Comparison of ENCODE assay signal across 21 cellular contexts in the genomic region with DNA sequence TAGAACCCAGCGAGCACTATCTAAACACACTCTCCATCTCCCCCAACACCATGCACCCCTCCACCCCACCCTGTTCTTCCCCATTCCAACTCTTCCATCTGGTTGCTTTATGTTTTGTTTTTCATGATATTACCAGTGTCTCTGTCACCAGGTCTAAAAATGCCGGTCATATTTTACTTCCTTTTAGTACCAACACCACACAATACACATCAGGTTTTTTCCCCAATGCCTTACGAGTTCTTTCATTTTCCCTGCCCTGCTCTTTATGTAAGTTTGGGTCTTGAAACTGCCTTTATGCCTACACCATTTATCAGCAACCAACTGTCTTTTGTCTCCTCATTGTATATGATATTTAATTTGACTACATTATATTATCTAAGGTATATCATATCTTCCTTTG. TPM values are rescaled to one million over a fixed set of nuclear protein-coding genes. Genes with fewer than 3 reads are reported as not detected.
DNase-seq lines count a peak whose midpoint lies in the region; ATAC-seq, FAIRE-seq and TF ChIP-seq lines count a peak whose summit lies in the region.
"Had no signal": no experiment of that assay in that cellular context is flagged by ENCODE, and none has a peak within 500 bp of the region (broad histone marks: within the 10 kb centered on the region; RNA-seq: fewer than 3 reads in every experiment).

No MANE protein-coding gene starts in this region.

- H4K20me1 ChIP-seq in BLaER1 = no peaks in the 10 kb centered on the region

- peak; percentile 23 for FAIRE-seq in GM19239 (lab: Jason Lieb, UNC)
- FAIRE-seq: TTC549 had no signal

- 59 to 70% methylated on average over 3 of the region's 3 CpGs for WGBS in transverse colon (ENCODE audit: low coverage in 1 of 2), 2 donors

- H3K27ac ChIP-seq in BLaER1 (no peak overlapping the region), transverse colon (no peak overlapping the region)
- H3K27ac ChIP-seq: esophagus squamous epithelium, heart right ventricle, HL-60, prostate gland, tibial artery had no signal

- peak overlapping the region; percentile 66 for H3K4me3 Mint-ChIP-seq in activated naive CD8-positive, alpha-beta T cell treated with anti-CD3 and anti-CD28 coated beads, Interleukin-2, amount 10 ng/mL, durations not matched to agents 7 days and 5 days
- H3K4me3 Mint-ChIP-seq: dendritic cell treated with granulocyte-macrophage colony-stimulating factor and Interleukin-4, amounts not matched to agents 40 ng/mL and 50 ng/mL, for 4 days had no signal

- no peak for TF ChIP-seq CTCF in transverse colon (IDR thresholded peaks at IDR 0.05)

- peak overlapping the region; percentile 2; the same call in 1 of the 2 replicates for H3K4me2 ChIP-seq in BLaER1

- H3K9me3 ChIP-seq in BLaER1 (peaks cover 8% of the 10 kb centered on the region; the same call in 1 of the 2 replicates), transverse colon (no peaks in the 10 kb centered on the region)
- H3K9me3 ChIP-seq: esophagus squamous epithelium, heart right ventricle, prostate gland, tibial artery had no signal

- peaks cover 17% of the 10 kb centered on the region for H3K4me1 Mint-ChIP-seq in activated naive CD8-positive, alpha-beta T cell treated with anti-CD3 and anti-CD28 coated beads, Interleukin-2, amount 10 ng/mL, durations not matched to agents 7 days and 5 days

- peaks cover 16% of the 10 kb centered on the region for H3K36me3 Mint-ChIP-seq in activated naive CD8-positive, alpha-beta T cell treated with anti-CD3 and anti-CD28 coated beads, Interleukin-2, amount 10 ng/mL, durations not matched to agents 7 days and 5 days

- peak; percentile 58 for ATAC-seq in activated naive CD8-positive, alpha-beta T cell treated with anti-CD3 and anti-CD28 coated beads, Interleukin-2, amount 10 ng/mL, durations not matched to agents 7 days and 5 days (ENCODE audit: low read depth)
- ATAC-seq in HG03039 (IDR thresholded peaks at IDR 0.05; ENCODE audit: unreplicated experiment) = no peak
- ATAC-seq: heart right ventricle, Right ventricle myocardium inferior had no signal

- H3K36me3 ChIP-seq in BLaER1 = no peaks in the 10 kb centered on the region
- no peaks in the 10 kb centered on the region for H3K36me3 ChIP-seq in transverse colon
- H3K36me3 ChIP-seq: esophagus squamous epithelium, heart right ventricle, prostate gland, tibial artery had no signal

- in situ Hi-C loops in KBM-7 (cut with MboI; ENCODE audit: low pct_unique_long_range_greater_than_20kb, low sequenced_read_pairs) (no loop called here), transverse colon (cut with MboI; ENCODE audit: low pct_ligation_motif_present in 1 of 4, low pct_unique_long_range_greater_than_20kb in 1 of 4, low sequenced_read_pairs in 3 of 4) (no loop called here)

- no peaks in the 10 kb centered on the region for H3K27me3 Mint-ChIP-seq in activated naive CD8-positive, alpha-beta T cell treated with anti-CD3 and anti-CD28 coated beads, Interleukin-2, amount 10 ng/mL, durations not matched to agents 7 days and 5 days
- H3K27me3 Mint-ChIP-seq: dendritic cell treated with granulocyte-macrophage colony-stimulating factor and Interleukin-4, amounts not matched to agents 40 ng/mL and 50 ng/mL, for 4 days had no signal

- DNase-seq in GM19239 (ENCODE audit: insufficient read length, low spot score) (no peak), KBM-7 (peak; percentile 49), mesenteric fat pad (ENCODE audit: low spot score) (no peak), NCI-H748 (lab: John Stamatoyannopoulos, UW; ENCODE audit: unreplicated experiment) (no peak), transverse colon (no peak)
- DNase-seq in activated naive CD8-positive, alpha-beta T cell treated with anti-CD3 and anti-CD28 coated beads, Interleukin-2, amount 10 ng/mL, durations not matched to agents 7 days and 5 days = no peak
- DNase-seq: activated CD8-positive, alpha-beta memory T cell treated with anti-CD3 and anti-CD28 coated beads, Interleukin-2, amount 50 U/mL, for 48 hours; aorta; esophagus squamous epithelium; heart right ventricle; NCI-H1694 treated with DMSO at 0.1 percent for 48 hours; NCI-H748 treated with DMSO at 0.1 percent for 48 hours; stimulated activated CD4-positive, alpha-beta T cell treated with anti-CD3 and anti-CD28 coated beads, Interleukin-15, amount 100 ng/mL, for 24 hours; tibial artery had no signal

- H3K4me3 ChIP-seq in BLaER1 (no peak overlapping the region), transverse colon (no peak overlapping the region)
- H3K4me3 ChIP-seq: esophagus squamous epithelium, heart right ventricle, prostate gland, tibial artery had no signal

- H3K4me1 ChIP-seq in BLaER1 = peaks cover 25% of the 10 kb centered on the region
- peaks cover 0 to 4% (median 0%) of the 10 kb centered on the region in 4 donors for H3K4me1 ChIP-seq in transverse colon
- H3K4me1 ChIP-seq: esophagus squamous epithelium, heart right ventricle, prostate gland, tibial artery had no signal

- H3K9ac ChIP-seq in BLaER1 = no peak overlapping the region

- TF ChIP-seq EP300 in transverse colon (IDR thresholded peaks at IDR 0.05; ENCODE audit: low read depth) = no peak

- H3K9me3 Mint-ChIP-seq in activated naive CD8-positive, alpha-beta T cell treated with anti-CD3 and anti-CD28 coated beads, Interleukin-2, amount 10 ng/mL, durations not matched to agents 7 days and 5 days = peaks cover 6% of the 10 kb centered on the region
- H3K9me3 Mint-ChIP-seq: dendritic cell treated with granulocyte-macrophage colony-stimulating factor and Interleukin-4, amounts not matched to agents 40 ng/mL and 50 ng/mL, for 4 days had no signal

- intact Hi-C loops in transverse colon (cut with DNase I; ENCODE audit: low total_unique reads) = no loop called here

- H3K27me3 ChIP-seq in BLaER1 = no peaks in the 10 kb centered on the region
- no peaks in the 10 kb centered on the region for H3K27me3 ChIP-seq in transverse colon
- H3K27me3 ChIP-seq: esophagus squamous epithelium, tibial artery had no signal

- H3K27ac Mint-ChIP-seq in activated naive CD8-positive, alpha-beta T cell treated with anti-CD3 and anti-CD28 coated beads, Interleukin-2, amount 10 ng/mL, durations not matched to agents 7 days and 5 days = peak overlapping the region; percentile 75
- H3K27ac Mint-ChIP-seq: dendritic cell treated with granulocyte-macrophage colony-stimulating factor and Interleukin-4, amounts not matched to agents 40 ng/mL and 50 ng/mL, for 4 days had no signal

- TF ChIP-seq POLR2A in transverse colon (IDR thresholded peaks at IDR 0.05) = no peak

- POLR2A ChIA-PET in activated naive CD8-positive, alpha-beta T cell treated with anti-CD3 and anti-CD28 coated beads, Interleukin-2, amount 10 ng/mL, durations not matched to agents 7 days and 5 days (lab: Charles Lee) = interaction anchor here (2.0 kb wide), 1 partner anchor 10 kb away, joined by 6 read pairs; a partner anchor contains a TSS

RNA-seq across cellular contexts. Expression of a gene that starts 10.1 kb away (rescaled TPM):
- 100 to 1,000 TPM; 216 to 227 TPM for total RNA-seq in activated naive CD8-positive, alpha-beta T cell treated with anti-CD3 and anti-CD28 coated beads, Interleukin-2, amount 10 ng/mL, durations not matched to agents 7 days and 5 days
- total RNA-seq in mesenteric fat pad (6.6 TPM), transverse colon (10 to 100 TPM in 1 of 4 donors, 1 to 10 TPM in 3; 1.1 to 30.8 (median 5.1) TPM)

Comparison
In these comparisons a context has a peak if more than half of its experiments do, and no peak if none do; other contexts are left out.
1. RNA of a gene that starts 10.1 kb away (total RNA-seq): 216 to 227 TPM in activated naive CD8-positive, alpha-beta T cell treated with anti-CD3 and anti-CD28 coated beads, Interleukin-2, amount 10 ng/mL, durations not matched to agents 7 days and 5 days; 6.6 TPM in mesenteric fat pad (single experiment) and 1.1 to 30.8 TPM in transverse colon; every median in the first group is over 4 times any median in the second.